Comparison of ENCODE assay signal across 18 cellular contexts in genomic region chr2:160878622-160879021, GRCh38.
"Had no signal": no experiment of that assay in that cellular context is flagged by ENCODE, and none has a peak within 500 bp of the region (broad histone marks: within the 10 kb centered on the region; RNA-seq: fewer than 3 reads in every experiment).

No MANE protein-coding gene starts in this region.

- H3K9me3 ChIP-seq: gastrocnemius medialis, left lung, right lobe of liver, suprapubic skin, thyroid gland had no signal

- H3K27ac ChIP-seq: coronary artery, gastrocnemius medialis, left lung, right lobe of liver, suprapubic skin, thyroid gland had no signal

- ATAC-seq: gastrocnemius medialis; left lung; naive thymus-derived CD4-positive, alpha-beta T cell; right lobe of liver; stimulated activated effector memory CD8-positive, alpha-beta T cell treated with anti-CD3 and anti-CD28 coated beads, Interleukin-12 subunit alpha, Interleukin-12 subunit beta, amount 100 ng/mL, for 72 hours; stimulated activated naive CD8-positive, alpha-beta T cell treated with anti-CD3 and anti-CD28 coated beads, Interleukin-15, Interleukin-2, amounts not matched to agents 100 U/mL and 50 U/mL, for 24 hours had no signal

- H3K36me3 ChIP-seq: gastrocnemius medialis, left lung, right lobe of liver, suprapubic skin, thyroid gland had no signal

- H3K27me3 ChIP-seq: gastrocnemius medialis, left lung, right lobe of liver, suprapubic skin, thyroid gland had no signal

- DNase-seq: effector CD4-positive, alpha-beta T cell; endodermal cell; erythroblast; gastrocnemius medialis; islet precursor cell; left lung; naive thymus-derived CD4-positive, alpha-beta T cell; nephron progenitor cell; posterior cingulate gyrus; right lobe of liver; stimulated activated CD4-positive, alpha-beta T cell treated with anti-CD3 and anti-CD28 coated beads, Interleukin-4, amount 100 ng/mL, for 1 hour; stimulated activated CD8-positive, alpha-beta memory T cell treated with anti-CD3 and anti-CD28 coated beads, Interleukin-4, amount 100 ng/mL, for 48 hours; stimulated activated naive CD8-positive, alpha-beta T cell treated with anti-CD3 and anti-CD28 coated beads, Interleukin-15, Interleukin-2, amounts not matched to agents 100 U/mL and 50 U/mL, for 24 hours; thyroid gland had no signal

- H3K4me3 ChIP-seq: coronary artery, gastrocnemius medialis, left lung, lung, right lobe of liver, suprapubic skin, thyroid gland had no signal

- H3K4me1 ChIP-seq: gastrocnemius medialis, left lung, right lobe of liver, thyroid gland had no signal
